In genomic region chr11:131928992-131929391, GRCh38 we compare ENCODE assay signal across 18 cellular contexts.
DNase-seq lines count a peak whose midpoint lies in the region; ATAC-seq and TF ChIP-seq lines count a peak whose summit lies in the region.
"Had no signal": no experiment of that assay in that cellular context is flagged by ENCODE, and none has a peak within 500 bp of the region (broad histone marks: within the 10 kb centered on the region; RNA-seq: fewer than 3 reads in every experiment).

No MANE protein-coding gene starts in this region.

- H3K9me3 Mint-ChIP-seq in neural crest cell, result no peaks in the 10 kb centered on the region
- H3K9me3 Mint-ChIP-seq: activated naive CD4-positive, alpha-beta T cell treated with anti-CD3 and anti-CD28 coated beads for 36 hours had no signal

- no peaks in the 10 kb centered on the region for H3K27me3 Mint-ChIP-seq in neural crest cell (ENCODE audit: low read depth)
- H3K27me3 Mint-ChIP-seq: activated CD8-positive, alpha-beta memory T cell treated with anti-CD3 and anti-CD28 coated beads, Interleukin-2, amount 10 ng/mL, durations not matched to agents 7 days and 5 days had no signal

- no peaks in the 10 kb centered on the region for H3K36me3 Mint-ChIP-seq in neural crest cell (ENCODE audit: low read depth)
- H3K36me3 Mint-ChIP-seq: activated CD8-positive, alpha-beta memory T cell treated with anti-CD3 and anti-CD28 coated beads, Interleukin-2, amount 10 ng/mL, durations not matched to agents 7 days and 5 days; immature natural killer cell had no signal

- POLR2A ChIA-PET in HEK293 (lab: Yijun Ruan, JAX), result no interaction called here

- H3K9me3 ChIP-seq in HEK293 (ENCODE audit: control insufficient read depth, insufficient read depth, low read depth, low read length), result no peaks in the 10 kb centered on the region
- H3K9me3 ChIP-seq: prostate gland had no signal

- no peak for TF ChIP-seq CTCF in HEK293 (tag by site-specific recombination; IDR thresholded peaks at IDR 0.05)
- no peak for TF ChIP-seq CTCF in neural crest cell (conservative IDR thresholded peaks at IDR 0.05)

- peaks cover 16% of the 10 kb centered on the region for H3K4me1 Mint-ChIP-seq in neural crest cell
- H3K4me1 Mint-ChIP-seq: activated CD8-positive, alpha-beta memory T cell treated with anti-CD3 and anti-CD28 coated beads, Interleukin-2, amount 10 ng/mL, durations not matched to agents 7 days and 5 days; immature natural killer cell had no signal

- no peak overlapping the region for H3K27ac ChIP-seq in HEK293 (ENCODE audit: extremely low read depth, low read depth, low read length)
- H3K27ac ChIP-seq: brain microvascular endothelial cell, prostate gland had no signal

- H3K36me3 ChIP-seq in HEK293 (ENCODE audit: control insufficient read depth in 2 of 2, insufficient read depth in 1 of 2, low read length in 2 of 2), result no peaks in the 10 kb centered on the region
- H3K36me3 ChIP-seq: brain microvascular endothelial cell, prostate gland had no signal

- H3K4me1 ChIP-seq in HEK293 (ENCODE audit: control insufficient read depth, insufficient read depth, low read length), result no peaks in the 10 kb centered on the region
- H3K4me1 ChIP-seq: prostate gland had no signal

- CTCF ChIA-PET in HEK293 (lab: Yijun Ruan, JAX), result interaction anchor here (0.6 kb wide), 1 partner anchor 15 kb away, joined by 4 read pairs; no protein-coding TSS in a partner anchor

- ATAC-seq in GM18499 (IDR thresholded peaks at IDR 0.05; ENCODE audit: insufficient read depth, unreplicated experiment) (peak; percentile 68), GM19023 (IDR thresholded peaks at IDR 0.05; ENCODE audit: unreplicated experiment) (no peak)
- ATAC-seq: activated CD8-positive, alpha-beta memory T cell treated with anti-CD3 and anti-CD28 coated beads, Interleukin-2, amount 10 ng/mL, durations not matched to agents 7 days and 5 days; Right ventricle myocardium inferior had no signal

- no peak overlapping the region for H3K4me3 Mint-ChIP-seq in neural crest cell
- H3K4me3 Mint-ChIP-seq: activated CD8-positive, alpha-beta memory T cell treated with anti-CD3 and anti-CD28 coated beads, Interleukin-2, amount 10 ng/mL, durations not matched to agents 7 days and 5 days; activated naive CD4-positive, alpha-beta T cell treated with anti-CD3 and anti-CD28 coated beads for 36 hours; immature natural killer cell had no signal

- peak; percentile 79 for DNase-seq in NOMO-1 treated with dmso at 0.1 percent for 144 hours (lab: John Stamatoyannopoulos, UW; ENCODE audit: unreplicated experiment)
- no peak for DNase-seq in neural crest cell (ENCODE audit: low read depth, low spot score)
- no peak for DNase-seq in DMS 273 (lab: John Stamatoyannopoulos, UW; ENCODE audit: unreplicated experiment)
- DNase-seq in stimulated activated CD4-positive, alpha-beta T cell treated with anti-CD3 and anti-CD28 coated beads, Interleukin-4, amount 100 ng/mL, for 1 hour, result no peak
- DNase-seq in activated CD8-positive, alpha-beta memory T cell treated with anti-CD3 and anti-CD28 coated beads, Interleukin-2, amount 50 U/mL, for 4 hours, result no peak
- DNase-seq: activated CD8-positive, alpha-beta memory T cell treated with anti-CD3 and anti-CD28 coated beads, Interleukin-2, amount 10 ng/mL, durations not matched to agents 7 days and 5 days; activated naive CD4-positive, alpha-beta T cell treated with anti-CD3 and anti-CD28 coated beads for 36 hours; brain microvascular endothelial cell; immature natural killer cell; KG1; NCI-H187; NCI-H774; stimulated activated CD4-positive, alpha-beta T cell treated with anti-CD3 and anti-CD28 coated beads, Interleukin-2, amount 100 ng/mL, for 24 hours had no signal

- H3K4me3 ChIP-seq in HEK293 (ENCODE audit: low read depth, low read length), result no peak overlapping the region
- H3K4me3 ChIP-seq: prostate gland had no signal

- peak overlapping the region; percentile 14 for H3K27ac Mint-ChIP-seq in neural crest cell (ENCODE audit: unreplicated experiment)
- H3K27ac Mint-ChIP-seq: activated CD8-positive, alpha-beta memory T cell treated with anti-CD3 and anti-CD28 coated beads, Interleukin-2, amount 10 ng/mL, durations not matched to agents 7 days and 5 days; activated naive CD4-positive, alpha-beta T cell treated with anti-CD3 and anti-CD28 coated beads for 36 hours; immature natural killer cell had no signal

TF ChIP-seq in HEK293, 187 proteins besides CTCF, POLR2A, EP300 and RAD21 (continues in another document):
- TF ChIP-seq ZNF211 (tag by site-specific recombination; IDR thresholded peaks at IDR 0.05; ENCODE audit: low read depth), result no peak
- no peak for TF ChIP-seq ZNF624 (tag by site-specific recombination; IDR thresholded peaks at IDR 0.05)
- TF ChIP-seq EGR2 (tag by site-specific recombination; IDR thresholded peaks at IDR 0.05; ENCODE audit: low read depth), result 0 out of 2 replicates have a peak, but pooled peaks have one; percentile 26
- TF ChIP-seq, protein P1, sequence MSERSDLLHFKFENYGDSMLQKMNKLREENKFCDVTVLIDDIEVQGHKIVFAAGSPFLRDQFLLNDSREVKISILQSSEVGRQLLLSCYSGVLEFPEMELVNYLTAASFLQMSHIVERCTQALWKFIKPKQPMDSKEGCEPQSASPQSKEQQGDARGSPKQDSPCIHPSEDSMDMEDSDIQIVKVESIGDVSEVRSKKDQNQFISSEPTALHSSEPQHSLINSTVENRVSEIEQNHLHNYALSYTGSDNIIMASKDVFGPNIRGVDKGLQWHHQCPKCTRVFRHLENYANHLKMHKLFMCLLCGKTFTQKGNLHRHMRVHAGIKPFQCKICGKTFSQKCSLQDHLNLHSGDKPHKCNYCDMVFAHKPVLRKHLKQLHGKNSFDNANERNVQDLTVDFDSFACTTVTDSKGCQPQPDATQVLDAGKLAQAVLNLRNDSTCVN (tag by site-specific recombination; optimal IDR thresholded peaks at IDR 0.05), result no peak
- no peak for TF ChIP-seq ZNF239 (tag by site-specific recombination; IDR thresholded peaks at IDR 0.05)
- no peak for TF ChIP-seq SALL2 (tag by site-specific recombination; IDR thresholded peaks at IDR 0.05; ENCODE audit: borderline replicate concordance)
- TF ChIP-seq, protein P2, sequence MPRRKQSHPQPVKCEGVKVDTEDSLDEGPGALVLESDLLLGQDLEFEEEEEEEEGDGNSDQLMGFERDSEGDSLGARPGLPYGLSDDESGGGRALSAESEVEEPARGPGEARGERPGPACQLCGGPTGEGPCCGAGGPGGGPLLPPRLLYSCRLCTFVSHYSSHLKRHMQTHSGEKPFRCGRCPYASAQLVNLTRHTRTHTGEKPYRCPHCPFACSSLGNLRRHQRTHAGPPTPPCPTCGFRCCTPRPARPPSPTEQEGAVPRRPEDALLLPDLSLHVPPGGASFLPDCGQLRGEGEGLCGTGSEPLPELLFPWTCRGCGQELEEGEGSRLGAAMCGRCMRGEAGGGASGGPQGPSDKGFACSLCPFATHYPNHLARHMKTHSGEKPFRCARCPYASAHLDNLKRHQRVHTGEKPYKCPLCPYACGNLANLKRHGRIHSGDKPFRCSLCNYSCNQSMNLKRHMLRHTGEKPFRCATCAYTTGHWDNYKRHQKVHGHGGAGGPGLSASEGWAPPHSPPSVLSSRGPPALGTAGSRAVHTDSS (tag by site-specific recombination; IDR thresholded peaks at IDR 0.05), result no peak
- peak; percentile 20; the same call in 1 of the 2 replicates for TF ChIP-seq ZFHX2 (tag by site-specific recombination; conservative IDR thresholded peaks at IDR 0.05)
- TF ChIP-seq ZNF830 (tag by site-specific recombination; IDR thresholded peaks at IDR 0.05; ENCODE audit: low read depth), result no peak
- TF ChIP-seq ZNF302 (tag by site-specific recombination; IDR thresholded peaks at IDR 0.05; ENCODE audit: low read depth), result no peak
- TF ChIP-seq, protein P3, sequence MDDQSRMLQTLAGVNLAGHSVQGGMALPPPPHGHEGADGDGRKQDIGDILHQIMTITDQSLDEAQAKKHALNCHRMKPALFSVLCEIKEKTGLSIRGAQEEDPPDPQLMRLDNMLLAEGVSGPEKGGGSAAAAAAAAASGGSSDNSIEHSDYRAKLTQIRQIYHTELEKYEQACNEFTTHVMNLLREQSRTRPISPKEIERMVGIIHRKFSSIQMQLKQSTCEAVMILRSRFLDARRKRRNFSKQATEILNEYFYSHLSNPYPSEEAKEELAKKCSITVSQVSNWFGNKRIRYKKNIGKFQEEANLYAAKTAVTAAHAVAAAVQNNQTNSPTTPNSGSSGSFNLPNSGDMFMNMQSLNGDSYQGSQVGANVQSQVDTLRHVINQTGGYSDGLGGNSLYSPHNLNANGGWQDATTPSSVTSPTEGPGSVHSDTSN (CRISPR knock-in tag; IDR thresholded peaks at IDR 0.05), result no peak
- no peak for TF ChIP-seq ZNF704 (tag by site-specific recombination; IDR thresholded peaks at IDR 0.05)
- TF ChIP-seq ZNF175 (tag by site-specific recombination; IDR thresholded peaks at IDR 0.05), result no peak
